Comparison of ENCODE assay signal across 15 cellular contexts in the genomic region with DNA sequence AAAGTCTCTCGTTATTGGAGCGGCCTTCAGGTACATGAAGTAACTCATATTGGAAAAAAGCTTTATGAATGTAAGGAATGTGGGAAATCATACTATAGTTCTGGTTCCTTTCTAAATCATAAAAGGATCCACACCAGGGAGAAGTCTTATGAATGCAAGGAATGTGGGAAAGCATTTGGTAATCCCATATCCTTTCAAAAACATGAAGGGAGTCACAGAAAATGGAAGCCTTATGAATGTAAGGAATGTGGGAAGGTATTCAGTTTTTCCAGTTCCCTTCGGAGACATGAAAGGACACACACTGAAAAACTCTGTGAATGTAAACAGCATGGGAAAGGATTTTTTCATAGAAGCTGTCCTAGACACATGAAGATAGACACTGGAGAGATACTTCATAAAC. TPM values are rescaled to one million over a fixed set of nuclear protein-coding genes. Genes with fewer than 3 reads are reported as not detected.
A peak's percentile ranks its signal among the peaks of the same experiment; 100 is the strongest.
DNase-seq lines count a peak whose midpoint lies in the region; ATAC-seq lines count a peak whose summit lies in the region.
"Had no signal": no experiment of that assay in that cellular context is flagged by ENCODE, and none has a peak within 500 bp of the region (broad histone marks: within the 10 kb centered on the region; RNA-seq: fewer than 3 reads in every experiment).

No MANE protein-coding gene starts in this region.

- peak; percentile 46 for DNase-seq in EH (ENCODE audit: low read depth)
- peak; percentile 6 for DNase-seq in HT1080 (ENCODE audit: low read depth)
- DNase-seq in SW480 (ENCODE audit: low spot score) = peak; percentile 31
- peak; percentile 17 for DNase-seq in kidney tubule cell (ENCODE audit: low spot score)
- DNase-seq in activated naive CD4-positive, alpha-beta T cell treated with anti-CD3 and anti-CD28 coated beads, Interleukin-2, amount 50 U/mL, for 16 hours = no peak
- no peak for DNase-seq in NCI-H774 (lab: John Stamatoyannopoulos, UW)
- DNase-seq in NCI-H1048 (lab: John Stamatoyannopoulos, UW) = no peak
- DNase-seq: CD4-positive, alpha-beta T cell; NCI-H1417; NCI-H1930; NCI-H446 treated with DMSO at 0.1 percent for 48 hours; Right ventricle myocardium superior had no signal

- no peak for ATAC-seq in HG02678 (IDR thresholded peaks at IDR 0.05; ENCODE audit: unreplicated experiment)
- ATAC-seq: SK-N-SH treated with all-trans-retinoic acid at 6 μM for 48 hours had no signal

RNA-seq across cellular contexts. Expression of a gene that starts 27.9 kb away (rescaled TPM):
- total RNA-seq in HT1080 (2014; rRNA removed; shearing (Covaris generic)) = 3.0 and 3.5 TPM in 2 replicates
- polyA plus RNA-seq in HT1080 (2015; cell fraction: cytosol; rRNA removed) = 1.2 and 1.6 TPM in 2 replicates
- polyA plus RNA-seq in HT1080 (2015; cell fraction: nucleus; rRNA removed) = 1.2 and 2.8 TPM in 2 replicates

RNA-seq across cellular contexts. Expression of a gene that starts 44.3 kb away (rescaled TPM):
- total RNA-seq in HT1080 (2014; rRNA removed; shearing (Covaris generic)) = 5.9 and 6.9 TPM in 2 replicates
- polyA plus RNA-seq in HT1080 (2015; cell fraction: cytosol; rRNA removed) = 0.81 and 1.4 TPM in 2 replicates
- 1.4 and 1.8 TPM in 2 replicates for polyA plus RNA-seq in HT1080 (2015; cell fraction: nucleus; rRNA removed)

RNA-seq across cellular contexts. Expression of a gene that starts 47.7 kb away (rescaled TPM):
- 0.02 TPM in 1 of 2 replicates, not detected in the other for total RNA-seq in HT1080 (2014; rRNA removed; shearing (Covaris generic))
- 0.01 and 0.17 TPM in 2 replicates for polyA plus RNA-seq in HT1080 (2015; cell fraction: cytosol; rRNA removed)
- 0.14 TPM in 1 of 2 replicates, not detected in the other for polyA plus RNA-seq in HT1080 (2015; cell fraction: nucleus; rRNA removed)

RNA-seq across cellular contexts. Expression of a gene that starts 50.7 kb away (rescaled TPM):
- 2.6 and 3.7 TPM in 2 replicates for total RNA-seq in HT1080 (2014; rRNA removed; shearing (Covaris generic))
- polyA plus RNA-seq in HT1080 (2015; cell fraction: cytosol; rRNA removed) = 1.6 and 1.7 TPM in 2 replicates
- polyA plus RNA-seq in HT1080 (2015; cell fraction: nucleus; rRNA removed) = 2.3 and 4.1 TPM in 2 replicates

RNA-seq across cellular contexts. Expression of a gene that starts 59.5 kb away (rescaled TPM):
- not detected in 2 replicates for total RNA-seq in HT1080 (2014; rRNA removed; shearing (Covaris generic))
- 0.06 TPM in 1 of 2 replicates, not detected in the other for polyA plus RNA-seq in HT1080 (2015; cell fraction: cytosol; rRNA removed)
- not detected in 2 replicates for polyA plus RNA-seq in HT1080 (2015; cell fraction: nucleus; rRNA removed)
- total RNA-seq: B cell; CD4-positive, alpha-beta T cell had no signal

Comparison
In these comparisons a context has a peak if more than half of its experiments do, and no peak if none do; other contexts are left out.
1. DNase-seq: peak in EH (single experiment), HT1080 (single experiment), SW480 (single experiment) and kidney tubule cell (single experiment); none in activated naive CD4-positive, alpha-beta T cell treated with anti-CD3 and anti-CD28 coated beads, Interleukin-2, amount 50 U/mL, for 16 hours (single experiment), NCI-H774 (single experiment) and NCI-H1048 (single experiment).